ENCODE assay signal across 8 cellular contexts in the genomic region with DNA sequence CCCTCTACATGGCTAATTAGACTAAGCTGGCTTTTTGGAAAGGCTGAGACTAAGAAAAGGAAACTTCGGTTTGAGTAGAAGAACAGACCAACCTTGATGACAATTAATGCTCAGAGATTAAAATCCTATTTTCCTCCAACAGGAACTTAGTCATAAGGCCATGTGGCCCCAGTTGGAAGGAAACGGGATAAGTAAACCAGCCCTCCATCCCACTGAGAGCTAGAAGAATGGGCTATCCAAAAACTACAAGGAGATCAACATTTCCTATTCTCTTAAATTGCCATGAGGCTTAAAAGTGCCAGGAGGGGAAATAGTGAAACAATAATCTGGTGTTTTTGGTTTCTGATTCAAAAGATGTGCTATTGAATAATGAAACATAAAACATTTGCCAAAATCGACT.
"Had no signal": no experiment of that assay in that cellular context is flagged by ENCODE, and none has a peak within 500 bp of the region (broad histone marks: within the 10 kb centered on the region; RNA-seq: fewer than 3 reads in every experiment).

No MANE protein-coding gene starts in this region.

- H3K4me3 ChIP-seq: GM12878 had no signal

- DNase-seq: GDM1, GF-D8 had no signal

- FAIRE-seq: G401.6, GM12878, GM12891, GM12892, GM18507, GM19239 had no signal

- ATAC-seq: GM12878 had no signal
